Comparison of ENCODE assay signal across 1 cellular context in the genomic region with DNA sequence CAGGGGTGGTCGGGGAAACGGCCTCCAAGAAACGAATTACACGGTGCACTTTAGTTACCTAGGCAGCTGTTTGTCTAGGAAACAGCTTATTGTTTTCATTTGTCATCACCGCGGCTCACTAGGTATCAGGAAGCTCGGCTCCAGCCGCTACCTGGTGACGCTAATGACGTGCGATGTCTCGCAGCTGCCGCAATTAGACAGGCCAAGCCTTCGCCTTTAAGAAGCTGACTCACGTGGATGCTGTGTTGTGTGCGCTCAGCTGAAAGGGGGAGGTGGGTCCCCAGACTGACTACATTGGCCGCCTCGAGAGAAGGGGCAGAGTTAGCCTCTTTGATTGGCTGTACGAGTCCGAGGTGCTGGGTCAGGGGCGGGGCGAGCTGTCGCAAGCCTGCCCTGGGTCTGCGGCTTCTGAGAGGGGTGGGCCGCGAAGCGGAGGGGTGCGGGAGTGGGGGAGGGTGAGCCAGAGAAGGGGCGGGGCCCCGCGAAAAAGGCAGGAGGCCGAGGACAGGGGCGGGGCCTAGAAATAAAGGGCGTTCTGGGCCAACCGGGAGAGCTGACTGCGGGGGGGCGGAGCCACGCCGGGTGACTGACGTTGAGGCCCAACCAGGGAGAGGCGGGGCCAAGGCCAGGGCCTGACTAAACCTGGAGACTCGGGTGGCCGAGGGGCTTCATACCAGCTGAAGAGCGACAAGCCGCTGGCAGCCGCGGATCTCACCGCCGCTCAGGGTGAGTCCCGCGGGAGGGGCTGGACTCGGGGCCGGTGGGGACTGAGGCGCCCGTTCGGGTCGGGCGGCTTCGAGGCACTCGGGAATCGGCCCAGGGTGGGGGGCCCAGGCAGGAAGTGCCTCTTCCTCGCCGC.
A peak's percentile ranks its signal among the peaks of the same experiment; 100 is the strongest.
TF ChIP-seq lines count a peak whose summit lies in the region.

A gene (plus strand): TSS at position 671 of the 859 bp plus-strand sequence. CDS start 9,645 bp downstream, outside the sequence.

TF ChIP-seq in HepG2, 621 proteins besides CTCF, POLR2A, EP300 and RAD21 (continued from another document and continues in another):
- TF ChIP-seq, protein P1, sequence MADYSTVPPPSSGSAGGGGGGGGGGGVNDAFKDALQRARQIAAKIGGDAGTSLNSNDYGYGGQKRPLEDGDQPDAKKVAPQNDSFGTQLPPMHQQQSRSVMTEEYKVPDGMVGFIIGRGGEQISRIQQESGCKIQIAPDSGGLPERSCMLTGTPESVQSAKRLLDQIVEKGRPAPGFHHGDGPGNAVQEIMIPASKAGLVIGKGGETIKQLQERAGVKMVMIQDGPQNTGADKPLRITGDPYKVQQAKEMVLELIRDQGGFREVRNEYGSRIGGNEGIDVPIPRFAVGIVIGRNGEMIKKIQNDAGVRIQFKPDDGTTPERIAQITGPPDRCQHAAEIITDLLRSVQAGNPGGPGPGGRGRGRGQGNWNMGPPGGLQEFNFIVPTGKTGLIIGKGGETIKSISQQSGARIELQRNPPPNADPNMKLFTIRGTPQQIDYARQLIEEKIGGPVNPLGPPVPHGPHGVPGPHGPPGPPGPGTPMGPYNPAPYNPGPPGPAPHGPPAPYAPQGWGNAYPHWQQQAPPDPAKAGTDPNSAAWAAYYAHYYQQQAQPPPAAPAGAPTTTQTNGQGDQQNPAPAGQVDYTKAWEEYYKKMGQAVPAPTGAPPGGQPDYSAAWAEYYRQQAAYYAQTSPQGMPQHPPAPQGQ (CRISPR knock-in tag; IDR thresholded peaks at IDR 0.05; ENCODE audit: borderline replicate concordance): no peak
- TF ChIP-seq ARNTL (CRISPR knock-in tag; IDR thresholded peaks at IDR 0.05) (peak; percentile 100), CCAR2 (optimal IDR thresholded peaks at IDR 0.05; ENCODE audit: low read depth, low read length) (no peak), KDM3A (CRISPR knock-in tag; IDR thresholded peaks at IDR 0.05; ENCODE audit: low read depth) (peak; percentile 51; the same call in 1 of the 2 replicates), ZNF619 (CRISPR knock-in tag; IDR thresholded peaks at IDR 0.05) (0 out of 2 replicates have a peak, but pooled peaks have one; percentile 41), RARG (CRISPR knock-in tag; IDR thresholded peaks at IDR 0.05; ENCODE audit: low read depth) (0 out of 2 replicates have a peak, but pooled peaks have one; percentile 15), ZNF207 (IDR thresholded peaks at IDR 0.05; ENCODE audit: borderline replicate concordance) (no peak), PHB2 (IDR thresholded peaks at IDR 0.05; ENCODE audit: partially characterized antibody) (no peak), REXO4 (CRISPR knock-in tag; IDR thresholded peaks at IDR 0.05; ENCODE audit: borderline replicate concordance) (no peak), TMF1 (CRISPR knock-in tag; IDR thresholded peaks at IDR 0.05; ENCODE audit: low read depth) (peak; percentile 76; the same call in 1 of the 2 replicates), PHF8 (CRISPR knock-in tag; IDR thresholded peaks at IDR 0.05) (peak; percentile 85), IRX3 (CRISPR knock-in tag; IDR thresholded peaks at IDR 0.05; ENCODE audit: borderline replicate concordance, low read depth) (no peak), ZNF510 (CRISPR knock-in tag; IDR thresholded peaks at IDR 0.05; ENCODE audit: low read depth) (no peak), ZNF567 (CRISPR knock-in tag; IDR thresholded peaks at IDR 0.05; ENCODE audit: borderline replicate concordance) (0 out of 2 replicates have a peak, but pooled peaks have one; percentile 42), ZNF569 (CRISPR knock-in tag; IDR thresholded peaks at IDR 0.05; ENCODE audit: borderline replicate concordance) (0 out of 2 replicates have a peak, but pooled peaks have one; percentile 89), RBFOX2 (IDR thresholded peaks at IDR 0.05; ENCODE audit: low read depth, low read length) (peak; percentile 84), ZNF263 (CRISPR knock-in tag; IDR thresholded peaks at IDR 0.05) (peak; percentile 6; the same call in 1 of the 2 replicates), TGIF2 (CRISPR knock-in tag; IDR thresholded peaks at IDR 0.05) (peak; percentile 96)
- TF ChIP-seq, protein P2, sequence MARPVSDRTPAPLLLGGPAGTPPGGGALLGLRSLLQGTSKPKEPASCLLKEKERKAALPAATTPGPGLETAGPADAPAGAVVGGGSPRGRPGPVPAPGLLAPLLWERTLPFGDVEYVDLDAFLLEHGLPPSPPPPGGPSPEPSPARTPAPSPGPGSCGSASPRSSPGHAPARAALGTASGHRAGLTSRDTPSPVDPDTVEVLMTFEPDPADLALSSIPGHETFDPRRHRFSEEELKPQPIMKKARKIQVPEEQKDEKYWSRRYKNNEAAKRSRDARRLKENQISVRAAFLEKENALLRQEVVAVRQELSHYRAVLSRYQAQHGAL (CRISPR knock-in tag; IDR thresholded peaks at IDR 0.05; ENCODE audit: not compliant biosample characterization): no peak
- TF ChIP-seq, protein P3, sequence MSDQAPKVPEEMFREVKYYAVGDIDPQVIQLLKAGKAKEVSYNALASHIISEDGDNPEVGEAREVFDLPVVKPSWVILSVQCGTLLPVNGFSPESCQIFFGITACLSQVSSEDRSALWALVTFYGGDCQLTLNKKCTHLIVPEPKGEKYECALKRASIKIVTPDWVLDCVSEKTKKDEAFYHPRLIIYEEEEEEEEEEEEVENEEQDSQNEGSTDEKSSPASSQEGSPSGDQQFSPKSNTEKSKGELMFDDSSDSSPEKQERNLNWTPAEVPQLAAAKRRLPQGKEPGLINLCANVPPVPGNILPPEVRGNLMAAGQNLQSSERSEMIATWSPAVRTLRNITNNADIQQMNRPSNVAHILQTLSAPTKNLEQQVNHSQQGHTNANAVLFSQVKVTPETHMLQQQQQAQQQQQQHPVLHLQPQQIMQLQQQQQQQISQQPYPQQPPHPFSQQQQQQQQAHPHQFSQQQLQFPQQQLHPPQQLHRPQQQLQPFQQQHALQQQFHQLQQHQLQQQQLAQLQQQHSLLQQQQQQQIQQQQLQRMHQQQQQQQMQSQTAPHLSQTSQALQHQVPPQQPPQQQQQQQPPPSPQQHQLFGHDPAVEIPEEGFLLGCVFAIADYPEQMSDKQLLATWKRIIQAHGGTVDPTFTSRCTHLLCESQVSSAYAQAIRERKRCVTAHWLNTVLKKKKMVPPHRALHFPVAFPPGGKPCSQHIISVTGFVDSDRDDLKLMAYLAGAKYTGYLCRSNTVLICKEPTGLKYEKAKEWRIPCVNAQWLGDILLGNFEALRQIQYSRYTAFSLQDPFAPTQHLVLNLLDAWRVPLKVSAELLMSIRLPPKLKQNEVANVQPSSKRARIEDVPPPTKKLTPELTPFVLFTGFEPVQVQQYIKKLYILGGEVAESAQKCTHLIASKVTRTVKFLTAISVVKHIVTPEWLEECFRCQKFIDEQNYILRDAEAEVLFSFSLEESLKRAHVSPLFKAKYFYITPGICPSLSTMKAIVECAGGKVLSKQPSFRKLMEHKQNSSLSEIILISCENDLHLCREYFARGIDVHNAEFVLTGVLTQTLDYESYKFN (CRISPR knock-in tag; conservative IDR thresholded peaks at IDR 0.05): peak; percentile 68
- TF ChIP-seq, protein P4, sequence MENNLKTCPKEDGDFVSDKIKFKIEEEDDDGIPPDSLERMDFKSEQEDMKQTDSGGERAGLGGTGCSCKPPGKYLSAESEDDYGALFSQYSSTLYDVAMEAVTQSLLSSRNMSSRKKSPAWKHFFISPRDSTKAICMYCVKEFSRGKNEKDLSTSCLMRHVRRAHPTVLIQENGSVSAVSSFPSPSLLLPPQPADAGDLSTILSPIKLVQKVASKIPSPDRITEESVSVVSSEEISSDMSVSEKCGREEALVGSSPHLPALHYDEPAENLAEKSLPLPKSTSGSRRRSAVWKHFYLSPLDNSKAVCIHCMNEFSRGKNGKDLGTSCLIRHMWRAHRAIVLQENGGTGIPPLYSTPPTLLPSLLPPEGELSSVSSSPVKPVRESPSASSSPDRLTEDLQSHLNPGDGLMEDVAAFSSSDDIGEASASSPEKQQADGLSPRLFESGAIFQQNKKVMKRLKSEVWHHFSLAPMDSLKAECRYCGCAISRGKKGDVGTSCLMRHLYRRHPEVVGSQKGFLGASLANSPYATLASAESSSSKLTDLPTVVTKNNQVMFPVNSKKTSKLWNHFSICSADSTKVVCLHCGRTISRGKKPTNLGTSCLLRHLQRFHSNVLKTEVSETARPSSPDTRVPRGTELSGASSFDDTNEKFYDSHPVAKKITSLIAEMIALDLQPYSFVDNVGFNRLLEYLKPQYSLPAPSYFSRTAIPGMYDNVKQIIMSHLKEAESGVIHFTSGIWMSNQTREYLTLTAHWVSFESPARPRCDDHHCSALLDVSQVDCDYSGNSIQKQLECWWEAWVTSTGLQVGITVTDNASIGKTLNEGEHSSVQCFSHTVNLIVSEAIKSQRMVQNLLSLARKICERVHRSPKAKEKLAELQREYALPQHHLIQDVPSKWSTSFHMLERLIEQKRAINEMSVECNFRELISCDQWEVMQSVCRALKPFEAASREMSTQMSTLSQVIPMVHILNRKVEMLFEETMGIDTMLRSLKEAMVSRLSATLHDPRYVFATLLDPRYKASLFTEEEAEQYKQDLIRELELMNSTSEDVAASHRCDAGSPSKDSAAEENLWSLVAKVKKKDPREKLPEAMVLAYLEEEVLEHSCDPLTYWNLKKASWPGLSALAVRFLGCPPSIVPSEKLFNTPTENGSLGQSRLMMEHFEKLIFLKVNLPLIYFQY (CRISPR knock-in tag; IDR thresholded peaks at IDR 0.05; ENCODE audit: borderline replicate concordance): no peak; the same call in 1 of the 2 replicates
- TF ChIP-seq, protein P5, sequence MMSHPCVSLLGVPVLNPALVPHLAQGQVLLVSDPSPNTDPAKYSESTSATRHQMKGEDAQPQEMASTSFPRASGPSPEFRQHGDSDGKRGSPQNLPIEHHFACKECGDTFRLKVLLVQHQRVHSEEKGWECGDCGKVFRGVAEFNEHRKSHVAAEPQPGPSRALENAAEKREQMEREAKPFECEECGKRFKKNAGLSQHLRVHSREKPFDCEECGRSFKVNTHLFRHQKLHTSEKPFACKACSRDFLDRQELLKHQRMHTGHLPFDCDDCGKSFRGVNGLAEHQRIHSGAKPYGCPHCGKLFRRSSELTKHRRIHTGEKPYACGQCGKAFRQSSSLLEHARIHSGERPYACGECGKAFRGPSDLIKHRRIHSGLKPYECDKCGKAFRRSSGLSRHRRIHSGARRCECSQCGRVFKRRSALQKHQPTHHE (CRISPR knock-in tag; IDR thresholded peaks at IDR 0.05; ENCODE audit: borderline replicate concordance): no peak
- TF ChIP-seq, protein P6, sequence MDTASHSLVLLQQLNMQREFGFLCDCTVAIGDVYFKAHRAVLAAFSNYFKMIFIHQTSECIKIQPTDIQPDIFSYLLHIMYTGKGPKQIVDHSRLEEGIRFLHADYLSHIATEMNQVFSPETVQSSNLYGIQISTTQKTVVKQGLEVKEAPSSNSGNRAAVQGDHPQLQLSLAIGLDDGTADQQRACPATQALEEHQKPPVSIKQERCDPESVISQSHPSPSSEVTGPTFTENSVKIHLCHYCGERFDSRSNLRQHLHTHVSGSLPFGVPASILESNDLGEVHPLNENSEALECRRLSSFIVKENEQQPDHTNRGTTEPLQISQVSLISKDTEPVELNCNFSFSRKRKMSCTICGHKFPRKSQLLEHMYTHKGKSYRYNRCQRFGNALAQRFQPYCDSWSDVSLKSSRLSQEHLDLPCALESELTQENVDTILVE (CRISPR knock-in tag; IDR thresholded peaks at IDR 0.05): 0 out of 2 replicates have a peak, but pooled peaks have one; percentile 25
- TF ChIP-seq, protein P7, sequence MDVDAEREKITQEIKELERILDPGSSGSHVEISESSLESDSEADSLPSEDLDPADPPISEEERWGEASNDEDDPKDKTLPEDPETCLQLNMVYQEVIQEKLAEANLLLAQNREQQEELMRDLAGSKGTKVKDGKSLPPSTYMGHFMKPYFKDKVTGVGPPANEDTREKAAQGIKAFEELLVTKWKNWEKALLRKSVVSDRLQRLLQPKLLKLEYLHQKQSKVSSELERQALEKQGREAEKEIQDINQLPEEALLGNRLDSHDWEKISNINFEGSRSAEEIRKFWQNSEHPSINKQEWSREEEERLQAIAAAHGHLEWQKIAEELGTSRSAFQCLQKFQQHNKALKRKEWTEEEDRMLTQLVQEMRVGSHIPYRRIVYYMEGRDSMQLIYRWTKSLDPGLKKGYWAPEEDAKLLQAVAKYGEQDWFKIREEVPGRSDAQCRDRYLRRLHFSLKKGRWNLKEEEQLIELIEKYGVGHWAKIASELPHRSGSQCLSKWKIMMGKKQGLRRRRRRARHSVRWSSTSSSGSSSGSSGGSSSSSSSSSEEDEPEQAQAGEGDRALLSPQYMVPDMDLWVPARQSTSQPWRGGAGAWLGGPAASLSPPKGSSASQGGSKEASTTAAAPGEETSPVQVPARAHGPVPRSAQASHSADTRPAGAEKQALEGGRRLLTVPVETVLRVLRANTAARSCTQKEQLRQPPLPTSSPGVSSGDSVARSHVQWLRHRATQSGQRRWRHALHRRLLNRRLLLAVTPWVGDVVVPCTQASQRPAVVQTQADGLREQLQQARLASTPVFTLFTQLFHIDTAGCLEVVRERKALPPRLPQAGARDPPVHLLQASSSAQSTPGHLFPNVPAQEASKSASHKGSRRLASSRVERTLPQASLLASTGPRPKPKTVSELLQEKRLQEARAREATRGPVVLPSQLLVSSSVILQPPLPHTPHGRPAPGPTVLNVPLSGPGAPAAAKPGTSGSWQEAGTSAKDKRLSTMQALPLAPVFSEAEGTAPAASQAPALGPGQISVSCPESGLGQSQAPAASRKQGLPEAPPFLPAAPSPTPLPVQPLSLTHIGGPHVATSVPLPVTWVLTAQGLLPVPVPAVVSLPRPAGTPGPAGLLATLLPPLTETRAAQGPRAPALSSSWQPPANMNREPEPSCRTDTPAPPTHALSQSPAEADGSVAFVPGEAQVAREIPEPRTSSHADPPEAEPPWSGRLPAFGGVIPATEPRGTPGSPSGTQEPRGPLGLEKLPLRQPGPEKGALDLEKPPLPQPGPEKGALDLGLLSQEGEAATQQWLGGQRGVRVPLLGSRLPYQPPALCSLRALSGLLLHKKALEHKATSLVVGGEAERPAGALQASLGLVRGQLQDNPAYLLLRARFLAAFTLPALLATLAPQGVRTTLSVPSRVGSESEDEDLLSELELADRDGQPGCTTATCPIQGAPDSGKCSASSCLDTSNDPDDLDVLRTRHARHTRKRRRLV (CRISPR knock-in tag; IDR thresholded peaks at IDR 0.05): no peak
- TF ChIP-seq, protein P8, sequence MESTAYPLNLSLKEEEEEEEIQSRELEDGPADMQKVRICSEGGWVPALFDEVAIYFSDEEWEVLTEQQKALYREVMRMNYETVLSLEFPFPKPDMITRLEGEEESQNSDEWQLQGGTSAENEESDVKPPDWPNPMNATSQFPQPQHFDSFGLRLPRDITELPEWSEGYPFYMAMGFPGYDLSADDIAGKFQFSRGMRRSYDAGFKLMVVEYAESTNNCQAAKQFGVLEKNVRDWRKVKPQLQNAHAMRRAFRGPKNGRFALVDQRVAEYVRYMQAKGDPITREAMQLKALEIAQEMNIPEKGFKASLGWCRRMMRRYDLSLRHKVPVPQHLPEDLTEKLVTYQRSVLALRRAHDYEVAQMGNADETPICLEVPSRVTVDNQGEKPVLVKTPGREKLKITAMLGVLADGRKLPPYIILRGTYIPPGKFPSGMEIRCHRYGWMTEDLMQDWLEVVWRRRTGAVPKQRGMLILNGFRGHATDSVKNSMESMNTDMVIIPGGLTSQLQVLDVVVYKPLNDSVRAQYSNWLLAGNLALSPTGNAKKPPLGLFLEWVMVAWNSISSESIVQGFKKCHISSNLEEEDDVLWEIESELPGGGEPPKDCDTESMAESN (CRISPR knock-in tag; conservative IDR thresholded peaks at IDR 0.05): peak; percentile 25; the same call in 1 of the 2 replicates
- TF ChIP-seq, protein P9, sequence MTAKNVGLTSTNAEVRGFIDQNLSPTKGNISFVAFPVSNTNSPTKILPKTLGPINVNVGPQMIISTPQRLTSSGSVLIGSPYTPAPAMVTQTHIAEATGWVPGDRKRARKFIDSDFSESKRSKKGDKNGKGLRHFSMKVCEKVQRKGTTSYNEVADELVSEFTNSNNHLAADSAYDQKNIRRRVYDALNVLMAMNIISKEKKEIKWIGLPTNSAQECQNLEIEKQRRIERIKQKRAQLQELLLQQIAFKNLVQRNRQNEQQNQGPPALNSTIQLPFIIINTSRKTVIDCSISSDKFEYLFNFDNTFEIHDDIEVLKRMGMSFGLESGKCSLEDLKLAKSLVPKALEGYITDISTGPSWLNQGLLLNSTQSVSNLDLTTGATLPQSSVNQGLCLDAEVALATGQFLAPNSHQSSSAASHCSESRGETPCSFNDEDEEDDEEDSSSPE (CRISPR knock-in tag; IDR thresholded peaks at IDR 0.05): peak; percentile 27; the same call in 1 of the 2 replicates
